In the genomic region with DNA sequence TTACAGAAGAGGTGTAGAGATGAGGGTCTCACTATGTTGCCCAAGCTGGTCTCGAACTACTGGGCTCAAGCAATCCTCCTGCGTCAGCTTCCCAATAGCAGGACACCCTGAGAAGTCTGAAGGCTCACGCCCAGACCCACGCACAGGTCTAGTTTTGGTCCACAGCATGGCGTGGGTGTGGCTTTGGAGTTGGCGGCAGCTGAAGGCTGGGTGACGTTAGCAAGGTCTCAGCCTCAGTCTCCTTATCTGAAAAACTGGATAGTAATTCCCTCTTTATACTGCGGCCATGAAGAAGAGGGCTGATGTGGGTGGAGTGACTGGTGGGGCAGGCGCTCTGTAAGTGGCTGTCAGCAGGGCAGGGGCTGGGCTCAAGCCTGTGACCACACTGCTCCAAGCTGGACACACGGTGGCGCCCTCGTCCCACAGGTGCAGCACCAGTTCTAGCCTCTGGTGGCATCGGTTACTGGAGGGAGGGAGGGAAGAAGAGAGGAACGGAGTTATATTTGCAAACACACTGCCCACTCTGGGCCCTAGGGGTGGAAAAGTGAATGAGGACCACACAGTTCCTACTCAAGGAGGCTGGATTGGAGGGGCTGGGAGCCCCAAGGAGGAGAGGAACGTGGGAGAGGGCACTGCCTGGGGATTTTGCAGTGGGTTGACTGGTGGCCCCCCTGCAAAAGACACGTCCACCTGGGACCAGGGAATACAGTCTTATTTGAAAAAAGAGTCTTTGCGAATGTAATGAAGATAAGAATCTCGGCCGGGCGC, we compare ENCODE assay signal across 1 cellular context.
A peak's percentile ranks its signal among the peaks of the same experiment; 100 is the strongest.
TF ChIP-seq lines count a peak whose summit lies in the region.

No MANE protein-coding gene starts in this region.

TF ChIP-seq in HepG2, 621 proteins besides CTCF, POLR2A, EP300 and RAD21 (continued from another document and continues in another):
- TF ChIP-seq, protein P1, sequence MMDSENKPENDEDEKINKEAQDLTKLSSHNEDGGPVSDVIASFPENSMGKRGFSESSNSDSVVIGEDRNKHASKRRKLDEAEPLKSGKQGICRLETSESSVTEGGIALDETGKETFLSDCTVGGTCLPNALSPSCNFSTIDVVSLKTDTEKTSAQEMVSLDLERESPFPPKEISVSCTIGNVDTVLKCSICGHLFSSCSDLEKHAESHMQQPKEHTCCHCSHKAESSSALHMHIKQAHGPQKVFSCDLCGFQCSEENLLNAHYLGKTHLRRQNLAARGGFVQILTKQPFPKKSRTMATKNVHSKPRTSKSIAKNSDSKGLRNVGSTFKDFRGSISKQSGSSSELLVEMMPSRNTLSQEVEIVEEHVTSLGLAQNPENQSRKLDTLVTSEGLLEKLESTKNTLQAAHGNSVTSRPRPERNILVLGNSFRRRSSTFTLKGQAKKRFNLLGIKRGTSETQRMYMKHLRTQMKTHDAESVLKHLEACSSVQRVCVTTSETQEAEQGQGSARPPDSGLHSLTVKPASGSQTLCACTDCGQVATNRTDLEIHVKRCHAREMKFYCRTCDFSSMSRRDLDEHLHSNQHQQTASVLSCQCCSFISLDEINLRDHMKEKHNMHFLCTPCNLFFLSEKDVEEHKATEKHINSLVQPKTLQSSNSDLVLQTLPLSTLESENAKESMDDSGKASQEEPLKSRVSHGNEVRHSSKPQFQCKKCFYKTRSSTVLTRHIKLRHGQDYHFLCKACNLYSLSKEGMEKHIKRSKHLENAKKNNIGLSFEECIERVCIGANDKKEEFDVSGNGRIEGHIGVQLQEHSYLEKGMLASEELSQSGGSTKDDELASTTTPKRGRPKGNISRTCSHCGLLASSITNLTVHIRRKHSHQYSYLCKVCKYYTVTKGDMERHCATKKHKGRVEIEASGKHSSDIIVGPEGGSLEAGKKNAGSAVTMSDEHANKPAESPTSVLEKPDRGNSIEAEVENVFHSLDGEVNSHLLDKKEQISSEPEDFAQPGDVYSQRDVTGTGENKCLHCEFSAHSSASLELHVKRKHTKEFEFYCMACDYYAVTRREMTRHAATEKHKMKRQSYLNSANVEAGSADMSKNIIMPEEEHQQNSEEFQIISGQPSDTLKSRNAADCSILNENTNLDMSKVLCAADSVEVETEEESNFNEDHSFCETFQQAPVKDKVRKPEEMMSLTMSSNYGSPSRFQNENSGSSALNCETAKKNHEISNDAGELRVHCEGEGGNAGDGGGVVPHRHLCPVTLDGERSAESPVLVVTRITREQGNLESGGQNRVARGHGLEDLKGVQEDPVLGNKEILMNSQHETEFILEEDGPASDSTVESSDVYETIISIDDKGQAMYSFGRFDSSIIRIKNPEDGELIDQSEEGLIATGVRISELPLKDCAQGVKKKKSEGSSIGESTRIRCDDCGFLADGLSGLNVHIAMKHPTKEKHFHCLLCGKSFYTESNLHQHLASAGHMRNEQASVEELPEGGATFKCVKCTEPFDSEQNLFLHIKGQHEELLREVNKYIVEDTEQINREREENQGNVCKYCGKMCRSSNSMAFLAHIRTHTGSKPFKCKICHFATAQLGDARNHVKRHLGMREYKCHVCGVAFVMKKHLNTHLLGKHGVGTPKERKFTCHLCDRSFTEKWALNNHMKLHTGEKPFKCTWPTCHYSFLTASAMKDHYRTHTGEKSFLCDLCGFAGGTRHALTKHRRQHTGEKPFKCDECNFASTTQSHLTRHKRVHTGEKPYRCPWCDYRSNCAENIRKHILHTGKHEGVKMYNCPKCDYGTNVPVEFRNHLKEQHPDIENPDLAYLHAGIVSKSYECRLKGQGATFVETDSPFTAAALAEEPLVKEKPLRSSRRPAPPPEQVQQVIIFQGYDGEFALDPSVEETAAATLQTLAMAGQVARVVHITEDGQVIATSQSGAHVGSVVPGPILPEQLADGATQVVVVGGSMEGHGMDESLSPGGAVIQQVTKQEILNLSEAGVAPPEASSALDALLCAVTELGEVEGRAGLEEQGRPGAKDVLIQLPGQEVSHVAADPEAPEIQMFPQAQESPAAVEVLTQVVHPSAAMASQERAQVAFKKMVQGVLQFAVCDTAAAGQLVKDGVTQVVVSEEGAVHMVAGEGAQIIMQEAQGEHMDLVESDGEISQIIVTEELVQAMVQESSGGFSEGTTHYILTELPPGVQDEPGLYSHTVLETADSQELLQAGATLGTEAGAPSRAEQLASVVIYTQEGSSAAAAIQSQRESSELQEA (CRISPR knock-in tag; IDR thresholded peaks at IDR 0.05; ENCODE audit: not compliant biosample characterization): peak; percentile 28
- TF ChIP-seq, protein P2, sequence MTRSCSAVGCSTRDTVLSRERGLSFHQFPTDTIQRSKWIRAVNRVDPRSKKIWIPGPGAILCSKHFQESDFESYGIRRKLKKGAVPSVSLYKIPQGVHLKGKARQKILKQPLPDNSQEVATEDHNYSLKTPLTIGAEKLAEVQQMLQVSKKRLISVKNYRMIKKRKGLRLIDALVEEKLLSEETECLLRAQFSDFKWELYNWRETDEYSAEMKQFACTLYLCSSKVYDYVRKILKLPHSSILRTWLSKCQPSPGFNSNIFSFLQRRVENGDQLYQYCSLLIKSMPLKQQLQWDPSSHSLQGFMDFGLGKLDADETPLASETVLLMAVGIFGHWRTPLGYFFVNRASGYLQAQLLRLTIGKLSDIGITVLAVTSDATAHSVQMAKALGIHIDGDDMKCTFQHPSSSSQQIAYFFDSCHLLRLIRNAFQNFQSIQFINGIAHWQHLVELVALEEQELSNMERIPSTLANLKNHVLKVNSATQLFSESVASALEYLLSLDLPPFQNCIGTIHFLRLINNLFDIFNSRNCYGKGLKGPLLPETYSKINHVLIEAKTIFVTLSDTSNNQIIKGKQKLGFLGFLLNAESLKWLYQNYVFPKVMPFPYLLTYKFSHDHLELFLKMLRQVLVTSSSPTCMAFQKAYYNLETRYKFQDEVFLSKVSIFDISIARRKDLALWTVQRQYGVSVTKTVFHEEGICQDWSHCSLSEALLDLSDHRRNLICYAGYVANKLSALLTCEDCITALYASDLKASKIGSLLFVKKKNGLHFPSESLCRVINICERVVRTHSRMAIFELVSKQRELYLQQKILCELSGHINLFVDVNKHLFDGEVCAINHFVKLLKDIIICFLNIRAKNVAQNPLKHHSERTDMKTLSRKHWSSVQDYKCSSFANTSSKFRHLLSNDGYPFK (CRISPR knock-in tag; IDR thresholded peaks at IDR 0.05; ENCODE audit: borderline replicate concordance): peak; percentile 35; the same call in 1 of the 2 replicates
- TF ChIP-seq ZNF543 (CRISPR knock-in tag; IDR thresholded peaks at IDR 0.05): peak; percentile 73
- TF ChIP-seq, protein P3, sequence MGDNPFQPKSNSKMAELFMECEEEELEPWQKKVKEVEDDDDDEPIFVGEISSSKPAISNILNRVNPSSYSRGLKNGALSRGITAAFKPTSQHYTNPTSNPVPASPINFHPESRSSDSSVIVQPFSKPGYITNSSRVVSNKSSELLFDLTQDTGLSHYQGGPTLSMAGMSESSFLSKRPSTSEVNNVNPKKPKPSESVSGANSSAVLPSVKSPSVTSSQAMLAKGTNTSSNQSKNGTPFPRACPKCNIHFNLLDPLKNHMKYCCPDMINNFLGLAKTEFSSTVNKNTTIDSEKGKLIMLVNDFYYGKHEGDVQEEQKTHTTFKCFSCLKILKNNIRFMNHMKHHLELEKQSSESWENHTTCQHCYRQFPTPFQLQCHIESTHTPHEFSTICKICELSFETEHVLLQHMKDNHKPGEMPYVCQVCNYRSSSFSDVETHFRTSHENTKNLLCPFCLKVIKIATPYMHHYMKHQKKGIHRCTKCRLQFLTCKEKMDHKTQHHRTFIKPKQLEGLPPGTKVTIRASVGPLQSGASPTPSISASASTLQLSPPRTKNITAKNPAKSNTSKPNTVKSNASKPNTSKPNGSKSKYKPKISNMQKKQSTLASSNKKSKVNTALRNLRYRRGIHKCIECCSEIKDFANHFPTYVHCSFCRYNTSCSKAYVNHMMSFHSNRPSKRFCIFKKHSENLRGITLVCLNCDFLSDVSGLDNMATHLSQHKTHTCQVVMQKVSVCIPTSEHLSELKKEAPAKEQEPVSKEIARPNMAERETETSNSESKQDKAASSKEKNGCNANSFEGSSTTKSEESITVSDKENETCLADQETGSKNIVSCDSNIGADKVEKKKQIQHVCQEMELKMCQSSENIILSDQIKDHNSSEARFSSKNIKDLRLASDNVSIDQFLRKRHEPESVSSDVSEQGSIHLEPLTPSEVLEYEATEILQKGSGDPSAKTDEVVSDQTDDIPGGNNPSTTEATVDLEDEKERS (CRISPR knock-in tag; IDR thresholded peaks at IDR 0.05): 0 out of 2 replicates have a peak, but pooled peaks have one; percentile 49
- peak; percentile 49; the same call in 1 of the 2 replicates for TF ChIP-seq ESRRA (CRISPR knock-in tag; IDR thresholded peaks at IDR 0.05; ENCODE audit: low read depth)
- TF ChIP-seq SNRNP70 (IDR thresholded peaks at IDR 0.05; ENCODE audit: low read depth, low read length): no peak
- 0 out of 2 replicates have a peak, but pooled peaks have one; percentile 39 for TF ChIP-seq MIER2 (CRISPR knock-in tag; IDR thresholded peaks at IDR 0.05)
- peak; percentile 89; the same call in 1 of the 2 replicates for TF ChIP-seq ZNF619 (CRISPR knock-in tag; IDR thresholded peaks at IDR 0.05)
- peak; percentile 84 for TF ChIP-seq ZNF556 (CRISPR knock-in tag; IDR thresholded peaks at IDR 0.05; ENCODE audit: borderline replicate concordance)
- TF ChIP-seq SCMH1 (CRISPR knock-in tag; IDR thresholded peaks at IDR 0.05; ENCODE audit: borderline replicate concordance): no peak
- TF ChIP-seq GATAD1 (CRISPR knock-in tag; IDR thresholded peaks at IDR 0.05): no peak
- peak; percentile 62; the same call in 1 of the 2 replicates for TF ChIP-seq CBX5 (CRISPR knock-in tag; IDR thresholded peaks at IDR 0.05; ENCODE audit: borderline replicate concordance)
- TF ChIP-seq, protein P4, sequence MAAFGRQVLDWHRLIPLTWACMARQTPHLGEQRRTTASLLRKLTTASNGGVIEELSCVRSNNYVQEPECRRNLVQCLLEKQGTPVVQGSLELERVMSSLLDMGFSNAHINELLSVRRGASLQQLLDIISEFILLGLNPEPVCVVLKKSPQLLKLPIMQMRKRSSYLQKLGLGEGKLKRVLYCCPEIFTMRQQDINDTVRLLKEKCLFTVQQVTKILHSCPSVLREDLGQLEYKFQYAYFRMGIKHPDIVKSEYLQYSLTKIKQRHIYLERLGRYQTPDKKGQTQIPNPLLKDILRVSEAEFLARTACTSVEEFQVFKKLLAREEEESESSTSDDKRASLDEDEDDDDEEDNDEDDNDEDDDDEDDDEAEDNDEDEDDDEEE (CRISPR knock-in tag; IDR thresholded peaks at IDR 0.05): 0 out of 2 replicates have a peak, but pooled peaks have one; percentile 73
- TF ChIP-seq, protein P5, sequence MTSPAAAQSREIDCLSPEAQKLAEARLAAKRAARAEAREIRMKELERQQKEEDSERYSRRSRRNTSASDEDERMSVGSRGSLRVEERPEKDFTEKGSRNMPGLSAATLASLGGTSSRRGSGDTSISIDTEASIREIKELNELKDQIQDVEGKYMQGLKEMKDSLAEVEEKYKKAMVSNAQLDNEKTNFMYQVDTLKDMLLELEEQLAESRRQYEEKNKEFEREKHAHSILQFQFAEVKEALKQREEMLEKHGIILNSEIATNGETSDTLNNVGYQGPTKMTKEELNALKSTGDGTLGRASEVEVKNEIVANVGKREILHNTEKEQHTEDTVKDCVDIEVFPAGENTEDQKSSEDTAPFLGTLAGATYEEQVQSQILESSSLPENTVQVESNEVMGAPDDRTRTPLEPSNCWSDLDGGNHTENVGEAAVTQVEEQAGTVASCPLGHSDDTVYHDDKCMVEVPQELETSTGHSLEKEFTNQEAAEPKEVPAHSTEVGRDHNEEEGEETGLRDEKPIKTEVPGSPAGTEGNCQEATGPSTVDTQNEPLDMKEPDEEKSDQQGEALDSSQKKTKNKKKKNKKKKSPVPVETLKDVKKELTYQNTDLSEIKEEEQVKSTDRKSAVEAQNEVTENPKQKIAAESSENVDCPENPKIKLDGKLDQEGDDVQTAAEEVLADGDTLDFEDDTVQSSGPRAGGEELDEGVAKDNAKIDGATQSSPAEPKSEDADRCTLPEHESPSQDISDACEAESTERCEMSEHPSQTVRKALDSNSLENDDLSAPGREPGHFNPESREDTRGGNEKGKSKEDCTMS (CRISPR knock-in tag; conservative IDR thresholded peaks at IDR 0.05): no peak
- TF ChIP-seq RXRA (CRISPR knock-in tag; IDR thresholded peaks at IDR 0.05): peak; percentile 31; the same call in 1 of the 2 replicates
- TF ChIP-seq ZNF788 (CRISPR knock-in tag; IDR thresholded peaks at IDR 0.05; ENCODE audit: borderline replicate concordance): peak; percentile 90; the same call in 1 of the 2 replicates
- TF ChIP-seq ZMYM3 (CRISPR knock-in tag; IDR thresholded peaks at IDR 0.05): peak; percentile 72; the same call in 1 of the 2 replicates
- TF ChIP-seq, protein P6, sequence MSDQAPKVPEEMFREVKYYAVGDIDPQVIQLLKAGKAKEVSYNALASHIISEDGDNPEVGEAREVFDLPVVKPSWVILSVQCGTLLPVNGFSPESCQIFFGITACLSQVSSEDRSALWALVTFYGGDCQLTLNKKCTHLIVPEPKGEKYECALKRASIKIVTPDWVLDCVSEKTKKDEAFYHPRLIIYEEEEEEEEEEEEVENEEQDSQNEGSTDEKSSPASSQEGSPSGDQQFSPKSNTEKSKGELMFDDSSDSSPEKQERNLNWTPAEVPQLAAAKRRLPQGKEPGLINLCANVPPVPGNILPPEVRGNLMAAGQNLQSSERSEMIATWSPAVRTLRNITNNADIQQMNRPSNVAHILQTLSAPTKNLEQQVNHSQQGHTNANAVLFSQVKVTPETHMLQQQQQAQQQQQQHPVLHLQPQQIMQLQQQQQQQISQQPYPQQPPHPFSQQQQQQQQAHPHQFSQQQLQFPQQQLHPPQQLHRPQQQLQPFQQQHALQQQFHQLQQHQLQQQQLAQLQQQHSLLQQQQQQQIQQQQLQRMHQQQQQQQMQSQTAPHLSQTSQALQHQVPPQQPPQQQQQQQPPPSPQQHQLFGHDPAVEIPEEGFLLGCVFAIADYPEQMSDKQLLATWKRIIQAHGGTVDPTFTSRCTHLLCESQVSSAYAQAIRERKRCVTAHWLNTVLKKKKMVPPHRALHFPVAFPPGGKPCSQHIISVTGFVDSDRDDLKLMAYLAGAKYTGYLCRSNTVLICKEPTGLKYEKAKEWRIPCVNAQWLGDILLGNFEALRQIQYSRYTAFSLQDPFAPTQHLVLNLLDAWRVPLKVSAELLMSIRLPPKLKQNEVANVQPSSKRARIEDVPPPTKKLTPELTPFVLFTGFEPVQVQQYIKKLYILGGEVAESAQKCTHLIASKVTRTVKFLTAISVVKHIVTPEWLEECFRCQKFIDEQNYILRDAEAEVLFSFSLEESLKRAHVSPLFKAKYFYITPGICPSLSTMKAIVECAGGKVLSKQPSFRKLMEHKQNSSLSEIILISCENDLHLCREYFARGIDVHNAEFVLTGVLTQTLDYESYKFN (CRISPR knock-in tag; conservative IDR thresholded peaks at IDR 0.05): 0 out of 2 replicates have a peak, but pooled peaks have one; percentile 41
- peak; percentile 59 for TF ChIP-seq FOXA3 (CRISPR knock-in tag; IDR thresholded peaks at IDR 0.05)
- TF ChIP-seq YY1 (IDR thresholded peaks at IDR 0.05; ENCODE audit: insufficient read depth, insufficient replicate concordance, low read depth, low read length): peak; percentile 65
- no peak for TF ChIP-seq FOXO1 (CRISPR knock-in tag; IDR thresholded peaks at IDR 0.05)
- TF ChIP-seq ZNF747 (CRISPR knock-in tag; IDR thresholded peaks at IDR 0.05; ENCODE audit: borderline replicate concordance): peak; percentile 55; the same call in 1 of the 2 replicates
